ENCODE assay signal across 1 cellular context in genomic region chr4:6893449-6894085, GRCh38.
TF ChIP-seq lines count a peak whose summit lies in the region.

No MANE protein-coding gene starts in this region.

TF ChIP-seq in HepG2, 621 proteins besides CTCF, POLR2A, EP300 and RAD21 (continued from another document and continues in another):
- TF ChIP-seq ETS1 (CRISPR knock-in tag; IDR thresholded peaks at IDR 0.05) (no peak), MYNN (CRISPR knock-in tag; IDR thresholded peaks at IDR 0.05; ENCODE audit: low read depth) (no peak), SMAD3 (CRISPR knock-in tag; IDR thresholded peaks at IDR 0.05) (peak; percentile 94), ZNF678 (CRISPR knock-in tag; IDR thresholded peaks at IDR 0.05) (no peak), ZNF781 (CRISPR knock-in tag; IDR thresholded peaks at IDR 0.05; ENCODE audit: borderline replicate concordance, not compliant biosample characterization) (peak; percentile 20), ARNT (IDR thresholded peaks at IDR 0.05) (no peak), MBD4 (IDR thresholded peaks at IDR 0.05; ENCODE audit: borderline replicate concordance, low read length) (no peak; the same call in 1 of the 2 replicates), KAT7 (CRISPR knock-in tag; IDR thresholded peaks at IDR 0.05; ENCODE audit: borderline replicate concordance) (0 out of 2 replicates have a peak, but pooled peaks have one; percentile 14), TRIM22 (IDR thresholded peaks at IDR 0.05) (no peak), ZNF512B (CRISPR knock-in tag; IDR thresholded peaks at IDR 0.05; ENCODE audit: borderline replicate concordance) (0 out of 2 replicates have a peak, but pooled peaks have one; percentile 27), HMG20B (CRISPR knock-in tag; conservative IDR thresholded peaks at IDR 0.05) (peak; percentile 81), NPAS2 (CRISPR knock-in tag; IDR thresholded peaks at IDR 0.05; ENCODE audit: borderline replicate concordance) (no peak), CSRNP2 (CRISPR knock-in tag; conservative IDR thresholded peaks at IDR 0.05; ENCODE audit: low read depth) (no peak), CCDC6 (CRISPR knock-in tag; IDR thresholded peaks at IDR 0.05) (peak; percentile 93), PITX1 (CRISPR knock-in tag; IDR thresholded peaks at IDR 0.05) (peak; percentile 94), GZF1 (CRISPR knock-in tag; IDR thresholded peaks at IDR 0.05) (no peak), ZNF749 (CRISPR knock-in tag; IDR thresholded peaks at IDR 0.05; ENCODE audit: borderline replicate concordance) (no peak), PPARG (CRISPR knock-in tag; conservative IDR thresholded peaks at IDR 0.05) (peak; percentile 87), ZFP36L1 (CRISPR knock-in tag; IDR thresholded peaks at IDR 0.05) (0 out of 2 replicates have a peak, but pooled peaks have one; percentile 76), ZNF503 (CRISPR knock-in tag; IDR thresholded peaks at IDR 0.05) (peak; percentile 88), ZNF24 (IDR thresholded peaks at IDR 0.05) (no peak), MATR3 (CRISPR knock-in tag; IDR thresholded peaks at IDR 0.05) (no peak), ZNF232 (CRISPR knock-in tag; IDR thresholded peaks at IDR 0.05; ENCODE audit: borderline replicate concordance) (peak; percentile 80; the same call in 1 of the 2 replicates), LRRFIP1 (CRISPR knock-in tag; conservative IDR thresholded peaks at IDR 0.05) (no peak), ZFYVE20 (CRISPR knock-in tag; IDR thresholded peaks at IDR 0.05; ENCODE audit: borderline replicate concordance, low read depth) (no peak), NFYB (CRISPR knock-in tag; IDR thresholded peaks at IDR 0.05) (peak; percentile 30; the same call in 1 of the 2 replicates), FIP1L1 (IDR thresholded peaks at IDR 0.05; ENCODE audit: borderline replicate concordance, insufficient read depth, low read depth, low read length) (no peak), DMTF1 (CRISPR knock-in tag; IDR thresholded peaks at IDR 0.05) (no peak), ZNF850 (CRISPR knock-in tag; conservative IDR thresholded peaks at IDR 0.05) (no peak), GATA4 (IDR thresholded peaks at IDR 0.05; ENCODE audit: borderline replicate concordance, low read depth) (peak; percentile 68; the same call in 1 of the 2 replicates), MED13 (CRISPR knock-in tag; IDR thresholded peaks at IDR 0.05) (peak; percentile 87; the same call in 1 of the 2 replicates), PAXIP1 (CRISPR knock-in tag; conservative IDR thresholded peaks at IDR 0.05) (peak; percentile 99), SIX4 (CRISPR knock-in tag; IDR thresholded peaks at IDR 0.05) (peak; percentile 94), ZNF441 (CRISPR knock-in tag; IDR thresholded peaks at IDR 0.05; ENCODE audit: borderline replicate concordance) (peak; percentile 76; the same call in 1 of the 2 replicates), BRCA1 (CRISPR knock-in tag; IDR thresholded peaks at IDR 0.05) (peak; percentile 78; the same call in 1 of the 2 replicates), ZBTB33 (CRISPR knock-in tag; IDR thresholded peaks at IDR 0.05) (peak; percentile 69; the same call in 1 of the 2 replicates), TIGD3 (CRISPR knock-in tag; IDR thresholded peaks at IDR 0.05; ENCODE audit: borderline replicate concordance) (no peak)
